In genomic region chr9:119758990-119759389, GRCh38 we compare ENCODE assay signal across 21 cellular contexts.
DNase-seq lines count a peak whose midpoint lies in the region; ATAC-seq and TF ChIP-seq lines count a peak whose summit lies in the region.
"Had no signal": no experiment of that assay in that cellular context is flagged by ENCODE, and none has a peak within 500 bp of the region (broad histone marks: within the 10 kb centered on the region; RNA-seq: fewer than 3 reads in every experiment).

No MANE protein-coding gene starts in this region.

- peaks cover 19 to 47% of the 10 kb centered on the region in 2 experiments for H3K4me1 Mint-ChIP-seq in H9
- no peaks in the 10 kb centered on the region for H3K4me1 Mint-ChIP-seq in CD4-positive, alpha-beta T cell (ENCODE audit: low read depth)
- peaks cover 5% of the 10 kb centered on the region for H3K4me1 Mint-ChIP-seq in activated naive CD8-positive, alpha-beta T cell treated with anti-CD3 and anti-CD28 coated beads, Interleukin-2, amount 50 U/mL, for 24 hours
- H3K4me1 Mint-ChIP-seq: CD14-positive monocyte; CD4-positive, alpha-beta memory T cell had no signal

- no peak overlapping the region for H3T11ph ChIP-seq in H9 (ENCODE audit: low read length)

- no peak overlapping the region for H4K5ac ChIP-seq in H9 (ENCODE audit: insufficient read length, low read depth, low read length)

- no peaks in the 10 kb centered on the region for H3K79me1 ChIP-seq in H9 (ENCODE audit: insufficient read depth, low read depth, low read length, poor library complexity, severe bottlenecking)

- H3K9me3 Mint-ChIP-seq in H9 = no peaks in the 10 kb centered on the region
- H3K9me3 Mint-ChIP-seq in CD4-positive, alpha-beta T cell = peaks cover 6% of the 10 kb centered on the region
- peaks cover 12% of the 10 kb centered on the region for H3K9me3 Mint-ChIP-seq in activated naive CD8-positive, alpha-beta T cell treated with anti-CD3 and anti-CD28 coated beads, Interleukin-2, amount 50 U/mL, for 24 hours

- H3K36me3 ChIP-seq in iPS-18a (ENCODE audit: control insufficient read depth, low read depth, low read length) = no peaks in the 10 kb centered on the region
- no peaks in the 10 kb centered on the region for H3K36me3 ChIP-seq in thyroid gland
- no peaks in the 10 kb centered on the region for H3K36me3 ChIP-seq in breast epithelium
- no peaks in the 10 kb centered on the region for H3K36me3 ChIP-seq in tibial artery
- H3K36me3 ChIP-seq: BLaER1 treated with 17β-estradiol and CSF1 and Interleukin-3, amounts not matched to agents 10 nM and 100 nM had no signal

- H3K18ac ChIP-seq in H9 (ENCODE audit: insufficient read length, low read depth, low read length) = no peak overlapping the region

- intact Hi-C loops in thyroid gland (cut with DNase I) = no loop called here
- intact Hi-C loops in breast epithelium (cut with DNase I; ENCODE audit: low total_unique reads) = no loop called here
- intact Hi-C loops in tibial artery (cut with DNase I; ENCODE audit: low total_unique reads) = no loop called here
- intact Hi-C loops in CD4-positive, alpha-beta T cell (cut with DNase I, micrococcal nuclease) = no loop called here

- H3K4me1 ChIP-seq in H9 (ENCODE audit: insufficient read depth, low read length) = no peaks in the 10 kb centered on the region; the same call in 1 of the 2 replicates
- H3K4me1 ChIP-seq in iPS-18a (ENCODE audit: control insufficient read depth, low read depth, low read length) = peaks cover 26% of the 10 kb centered on the region
- peaks cover 23 to 35% of the 10 kb centered on the region in 2 donors for H3K4me1 ChIP-seq in thyroid gland
- no peaks in the 10 kb centered on the region for H3K4me1 ChIP-seq in breast epithelium
- no peaks in the 10 kb centered on the region for H3K4me1 ChIP-seq in tibial artery

- H3K23ac ChIP-seq in H9 (ENCODE audit: insufficient read length, low read depth, low read length) = no peak overlapping the region

- DNase-seq in H9 (no peak), thyroid gland (no peak), breast epithelium (ENCODE audit: low spot score in 2 of 2) (no peak), tibial artery (no peak)
- no peak for DNase-seq in CD4-positive, alpha-beta T cell
- no peak for DNase-seq in activated naive CD8-positive, alpha-beta T cell treated with anti-CD3 and anti-CD28 coated beads, Interleukin-2, amount 50 U/mL, for 24 hours
- DNase-seq: Calu3; CD4-positive, alpha-beta memory T cell; COR-L47; DMS153; DMS79; EL; GDM1; GM23248 had no signal

- no peak overlapping the region for H3K14ac ChIP-seq in H9 (ENCODE audit: insufficient read depth, low read length)

- TF ChIP-seq POLR2A in thyroid gland (IDR thresholded peaks at IDR 0.05) (no peak), breast epithelium (IDR thresholded peaks at IDR 0.05) (no peak)

- H4K91ac ChIP-seq in H9 (ENCODE audit: insufficient read length, low read depth, low read length) = no peak overlapping the region

- no peak overlapping the region for H2BK120ac ChIP-seq in H9 (ENCODE audit: low read depth, low read length, poor library complexity, severe bottlenecking)

- no peak overlapping the region for H3K56ac ChIP-seq in H9 (ENCODE audit: insufficient read length, low read depth, low read length)

- no peak overlapping the region for H4K8ac ChIP-seq in H9 (replicated peaks; ENCODE audit: insufficient read length, low read depth, low read length)

- CTCF ChIA-PET in CD4-positive, alpha-beta T cell (lab: Charles Lee) = no interaction called here

- no peak overlapping the region for H2BK20ac ChIP-seq in H9 (ENCODE audit: low read depth, low read length, poor library complexity, severe bottlenecking)

- H3K79me2 ChIP-seq in H9 (ENCODE audit: insufficient read depth, low read length) = no peaks in the 10 kb centered on the region

- no peak overlapping the region for H2AFZ ChIP-seq in H9 (ENCODE audit: low read length)
- H2AFZ ChIP-seq: GM23248 had no signal

- H2BK15ac ChIP-seq in H9 (ENCODE audit: low read depth, low read length) = no peak overlapping the region

- H3K27ac Mint-ChIP-seq in H9 = peak overlapping the region in 2 of 3 experiments; percentile 45 to 82; a peak in 5 of 7 replicates
- H3K27ac Mint-ChIP-seq in CD4-positive, alpha-beta T cell = no peak overlapping the region
- no peak overlapping the region for H3K27ac Mint-ChIP-seq in activated naive CD8-positive, alpha-beta T cell treated with anti-CD3 and anti-CD28 coated beads, Interleukin-2, amount 50 U/mL, for 24 hours
- H3K27ac Mint-ChIP-seq: B cell; CD4-positive, alpha-beta memory T cell had no signal

- no CpG with 5 or more reads among the region's 5 CpGs for WGBS in H9 (ENCODE audit: extremely low coverage, insufficient read length, low lambda C conversion rate)
- 56 to 65% methylated on average over 5 of the region's 5 CpGs for WGBS in thyroid gland, 2 donors

- H4K20me1 ChIP-seq in H9 (ENCODE audit: control insufficient read depth, insufficient read depth, insufficient read length) = no peaks in the 10 kb centered on the region
- H4K20me1 ChIP-seq: BLaER1 treated with 17β-estradiol and CSF1 and Interleukin-3, amounts not matched to agents 10 nM and 100 nM had no signal

- H2BK5ac ChIP-seq in H9 (ENCODE audit: insufficient read length, low read length) = no peak overlapping the region

- H2BK12ac ChIP-seq in H9 (ENCODE audit: insufficient read length, low read depth, low read length) = no peak overlapping the region

- H3K36me3 Mint-ChIP-seq in H9 (ENCODE audit: insufficient read depth in 1 of 3, low read depth in 3 of 3) = no peaks in the 10 kb centered on the region
- H3K36me3 Mint-ChIP-seq in CD4-positive, alpha-beta T cell (ENCODE audit: low read depth) = no peaks in the 10 kb centered on the region
- no peaks in the 10 kb centered on the region for H3K36me3 Mint-ChIP-seq in activated naive CD8-positive, alpha-beta T cell treated with anti-CD3 and anti-CD28 coated beads, Interleukin-2, amount 50 U/mL, for 24 hours (ENCODE audit: low read depth)
- H3K36me3 Mint-ChIP-seq: CD14-positive monocyte; CD4-positive, alpha-beta memory T cell had no signal

- peak overlapping the region; percentile 35 for H3K4me3 ChIP-seq in iPS-18a (ENCODE audit: low read length)
- H3K4me3 ChIP-seq in thyroid gland (replicated peaks in 1 of 3) = no peak overlapping the region
- H3K4me3 ChIP-seq in breast epithelium = no peak overlapping the region
- H3K4me3 ChIP-seq in tibial artery = no peak overlapping the region
- H3K4me3 ChIP-seq: BLaER1 treated with 17β-estradiol and CSF1 and Interleukin-3, amounts not matched to agents 10 nM and 100 nM; GM12878; GM23248 had no signal

- no peak overlapping the region for H3K4ac ChIP-seq in H9 (ENCODE audit: low read depth, low read length)

- H3K27me3 ChIP-seq in H9 (ENCODE audit: insufficient read depth, low read length) (no peaks in the 10 kb centered on the region), iPS-18a (ENCODE audit: control insufficient read depth, insufficient read depth, low read length) (no peaks in the 10 kb centered on the region), thyroid gland (no peaks in the 10 kb centered on the region), breast epithelium (no peaks in the 10 kb centered on the region), tibial artery (no peaks in the 10 kb centered on the region)
- no peaks in the 10 kb centered on the region for H3K27me3 ChIP-seq in CD4-positive, alpha-beta T cell (ENCODE audit: control insufficient read depth, insufficient read depth, low read length)
- H3K27me3 ChIP-seq: BLaER1 treated with 17β-estradiol and CSF1 and Interleukin-3, amounts not matched to agents 10 nM and 100 nM had no signal

- no peak for ATAC-seq in CD4-positive, alpha-beta T cell (ENCODE audit: poor library complexity)
- ATAC-seq in activated naive CD8-positive, alpha-beta T cell treated with anti-CD3 and anti-CD28 coated beads, Interleukin-2, amount 50 U/mL, for 24 hours = no peak
- ATAC-seq: GM12878, HCT116 had no signal

- H3K27ac ChIP-seq in H9 (ENCODE audit: insufficient read length, low read depth, low read length) = no peak overlapping the region
- peak overlapping the region; percentile 51 for H3K27ac ChIP-seq in VCaP
- no peak overlapping the region for H3K27ac ChIP-seq in iPS-18a (ENCODE audit: low read length)
- peak overlapping the region in 2 of 3 donors; percentile 18 to 50 for H3K27ac ChIP-seq in thyroid gland
- H3K27ac ChIP-seq in breast epithelium = no peak overlapping the region
- no peak overlapping the region for H3K27ac ChIP-seq in tibial artery
- no peak overlapping the region for H3K27ac ChIP-seq in CD4-positive, alpha-beta T cell (ENCODE audit: low read depth, low read length)
- H3K27ac ChIP-seq: BLaER1 treated with 17β-estradiol and CSF1 and Interleukin-3, amounts not matched to agents 10 nM and 100 nM; GM23248 had no signal

- H3K27me3 Mint-ChIP-seq in H9 (ENCODE audit: low read depth) = no peaks in the 10 kb centered on the region
- peaks cover 11% of the 10 kb centered on the region for H3K27me3 Mint-ChIP-seq in CD4-positive, alpha-beta T cell
- no peaks in the 10 kb centered on the region for H3K27me3 Mint-ChIP-seq in activated naive CD8-positive, alpha-beta T cell treated with anti-CD3 and anti-CD28 coated beads, Interleukin-2, amount 50 U/mL, for 24 hours
- H3K27me3 Mint-ChIP-seq: CD4-positive, alpha-beta memory T cell had no signal

- TF ChIP-seq CTCF in H9 (conservative IDR thresholded peaks at IDR 0.05) (no peak), VCaP (conservative IDR thresholded peaks at IDR 0.05) (no peak), thyroid gland (IDR thresholded peaks at IDR 0.05) (no peak), breast epithelium (IDR thresholded peaks at IDR 0.05) (no peak), tibial artery (IDR thresholded peaks at IDR 0.05) (no peak)
- no peak for TF ChIP-seq CTCF in CD4-positive, alpha-beta T cell (IDR thresholded peaks at IDR 0.05)

- no peaks in the 10 kb centered on the region for H3K23me2 ChIP-seq in H9 (ENCODE audit: insufficient read length, low read depth, low read length, poor library complexity, severe bottlenecking)

- no peak overlapping the region for H2AK5ac ChIP-seq in H9 (ENCODE audit: insufficient read length, low read length)

- no peak overlapping the region for H3K9ac ChIP-seq in H9 (ENCODE audit: extremely low read depth, insufficient read length, low read length)
- no peak overlapping the region for H3K9ac ChIP-seq in iPS-18a (ENCODE audit: low read length)
- H3K9ac ChIP-seq: BLaER1 treated with 17β-estradiol and CSF1 and Interleukin-3, amounts not matched to agents 10 nM and 100 nM; GM23248 had no signal

- H3K4me2 ChIP-seq in H9 (ENCODE audit: insufficient read depth, insufficient read length, low read length) = no peak overlapping the region

- peak overlapping the region in 1 of 2 experiments; percentile 0; a peak in 2 of 5 replicates for H3K4me3 Mint-ChIP-seq in H9
- H3K4me3 Mint-ChIP-seq in CD4-positive, alpha-beta T cell = no peak overlapping the region
- no peak overlapping the region for H3K4me3 Mint-ChIP-seq in activated naive CD8-positive, alpha-beta T cell treated with anti-CD3 and anti-CD28 coated beads, Interleukin-2, amount 50 U/mL, for 24 hours
- H3K4me3 Mint-ChIP-seq: B cell; CD14-positive monocyte; CD4-positive, alpha-beta memory T cell had no signal

- H3K9me3 ChIP-seq in H9 (ENCODE audit: control insufficient read depth, low read depth, low read length) (no peaks in the 10 kb centered on the region), iPS-18a (ENCODE audit: control insufficient read depth, low read depth, low read length) (no peaks in the 10 kb centered on the region), thyroid gland (no peaks in the 10 kb centered on the region), breast epithelium (no peaks in the 10 kb centered on the region), tibial artery (no peaks in the 10 kb centered on the region)
- no peaks in the 10 kb centered on the region for H3K9me3 ChIP-seq in CD4-positive, alpha-beta T cell (ENCODE audit: control insufficient read depth, low read length)
- H3K9me3 ChIP-seq: BLaER1 treated with 17β-estradiol and CSF1 and Interleukin-3, amounts not matched to agents 10 nM and 100 nM had no signal

- POLR2A ChIA-PET in CD4-positive, alpha-beta T cell (lab: Charles Lee) = no interaction called here

Comparison
In these comparisons a context has a peak if more than half of its experiments do, and no peak if none do; other contexts are left out.
1. H3K27ac ChIP-seq: peak in VCaP (single experiment) and thyroid gland (2 of 3); none in H9 (single experiment), iPS-18a (single experiment), breast epithelium (0 of 2), tibial artery (0 of 2) and CD4-positive, alpha-beta T cell (single experiment).
2. H3K27ac Mint-ChIP-seq: peak in H9 (2 of 3); none in CD4-positive, alpha-beta T cell (single experiment) and activated naive CD8-positive, alpha-beta T cell treated with anti-CD3 and anti-CD28 coated beads, Interleukin-2, amount 50 U/mL, for 24 hours (single experiment).